In the genomic region with DNA sequence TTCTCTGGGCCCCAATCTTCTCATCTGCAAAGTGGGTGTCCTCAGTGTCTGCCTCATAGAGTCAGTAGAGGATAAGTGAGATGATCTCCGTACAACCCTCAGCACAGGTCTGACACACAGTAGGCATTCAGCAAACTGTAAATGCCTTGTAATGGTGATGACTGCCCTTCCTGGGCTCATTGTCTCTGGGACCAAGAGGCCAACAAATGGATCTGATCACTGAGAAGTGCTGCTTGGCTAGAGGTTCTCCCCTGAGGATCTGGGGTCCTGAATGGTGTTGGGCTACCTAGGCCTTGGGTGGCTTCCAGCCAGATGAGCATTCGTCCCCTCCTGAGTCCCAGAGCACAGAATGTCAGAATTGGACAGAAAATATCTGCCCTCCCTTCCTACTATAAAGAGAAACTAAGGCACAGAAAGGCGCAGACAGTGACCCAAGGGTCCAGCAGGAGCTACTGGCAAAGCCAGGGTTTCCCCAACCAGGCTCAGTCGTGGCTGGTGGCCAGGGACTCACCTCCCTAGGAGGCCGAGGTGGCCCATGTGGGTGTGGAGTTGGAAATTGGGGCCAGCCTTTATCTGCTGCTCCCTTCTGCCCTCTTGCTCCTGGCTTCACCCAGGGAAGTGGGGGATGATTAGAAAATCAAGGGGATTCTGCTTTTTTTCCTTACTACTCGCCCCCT, we compare ENCODE assay signal across 1 cellular context.
TF ChIP-seq lines count a peak whose summit lies in the region.

No MANE protein-coding gene starts in this region.

TF ChIP-seq in HCT116, 20 proteins besides CTCF, POLR2A, EP300 and RAD21:
- TF ChIP-seq SRF (IDR thresholded peaks at IDR 0.05; ENCODE audit: low read depth): no peak
- TF ChIP-seq YY1 (IDR thresholded peaks at IDR 0.05; ENCODE audit: extremely low read depth, insufficient replicate concordance, low read depth, low read length): no peak
- TF ChIP-seq SP1 (IDR thresholded peaks at IDR 0.05; ENCODE audit: low read depth): no peak
- TF ChIP-seq, protein P1, sequence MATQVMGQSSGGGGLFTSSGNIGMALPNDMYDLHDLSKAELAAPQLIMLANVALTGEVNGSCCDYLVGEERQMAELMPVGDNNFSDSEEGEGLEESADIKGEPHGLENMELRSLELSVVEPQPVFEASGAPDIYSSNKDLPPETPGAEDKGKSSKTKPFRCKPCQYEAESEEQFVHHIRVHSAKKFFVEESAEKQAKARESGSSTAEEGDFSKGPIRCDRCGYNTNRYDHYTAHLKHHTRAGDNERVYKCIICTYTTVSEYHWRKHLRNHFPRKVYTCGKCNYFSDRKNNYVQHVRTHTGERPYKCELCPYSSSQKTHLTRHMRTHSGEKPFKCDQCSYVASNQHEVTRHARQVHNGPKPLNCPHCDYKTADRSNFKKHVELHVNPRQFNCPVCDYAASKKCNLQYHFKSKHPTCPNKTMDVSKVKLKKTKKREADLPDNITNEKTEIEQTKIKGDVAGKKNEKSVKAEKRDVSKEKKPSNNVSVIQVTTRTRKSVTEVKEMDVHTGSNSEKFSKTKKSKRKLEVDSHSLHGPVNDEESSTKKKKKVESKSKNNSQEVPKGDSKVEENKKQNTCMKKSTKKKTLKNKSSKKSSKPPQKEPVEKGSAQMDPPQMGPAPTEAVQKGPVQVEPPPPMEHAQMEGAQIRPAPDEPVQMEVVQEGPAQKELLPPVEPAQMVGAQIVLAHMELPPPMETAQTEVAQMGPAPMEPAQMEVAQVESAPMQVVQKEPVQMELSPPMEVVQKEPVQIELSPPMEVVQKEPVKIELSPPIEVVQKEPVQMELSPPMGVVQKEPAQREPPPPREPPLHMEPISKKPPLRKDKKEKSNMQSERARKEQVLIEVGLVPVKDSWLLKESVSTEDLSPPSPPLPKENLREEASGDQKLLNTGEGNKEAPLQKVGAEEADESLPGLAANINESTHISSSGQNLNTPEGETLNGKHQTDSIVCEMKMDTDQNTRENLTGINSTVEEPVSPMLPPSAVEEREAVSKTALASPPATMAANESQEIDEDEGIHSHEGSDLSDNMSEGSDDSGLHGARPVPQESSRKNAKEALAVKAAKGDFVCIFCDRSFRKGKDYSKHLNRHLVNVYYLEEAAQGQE (IDR thresholded peaks at IDR 0.05; ENCODE audit: low read depth): no peak
- no peak for TF ChIP-seq ZNF274 (IDR thresholded peaks at IDR 0.05; ENCODE audit: low read depth, low read length)
- TF ChIP-seq POLR2AphosphoS5 (IDR thresholded peaks at IDR 0.05; ENCODE audit: low read depth, low read length): no peak
- TF ChIP-seq FOSL1 (IDR thresholded peaks at IDR 0.05; ENCODE audit: low read depth): no peak
- TF ChIP-seq, protein P2, sequence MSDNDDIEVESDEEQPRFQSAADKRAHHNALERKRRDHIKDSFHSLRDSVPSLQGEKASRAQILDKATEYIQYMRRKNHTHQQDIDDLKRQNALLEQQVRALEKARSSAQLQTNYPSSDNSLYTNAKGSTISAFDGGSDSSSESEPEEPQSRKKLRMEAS (IDR thresholded peaks at IDR 0.05): no peak
- TF ChIP-seq EGR1 (IDR thresholded peaks at IDR 0.05; ENCODE audit: low read depth): no peak
- TF ChIP-seq, protein P3, sequence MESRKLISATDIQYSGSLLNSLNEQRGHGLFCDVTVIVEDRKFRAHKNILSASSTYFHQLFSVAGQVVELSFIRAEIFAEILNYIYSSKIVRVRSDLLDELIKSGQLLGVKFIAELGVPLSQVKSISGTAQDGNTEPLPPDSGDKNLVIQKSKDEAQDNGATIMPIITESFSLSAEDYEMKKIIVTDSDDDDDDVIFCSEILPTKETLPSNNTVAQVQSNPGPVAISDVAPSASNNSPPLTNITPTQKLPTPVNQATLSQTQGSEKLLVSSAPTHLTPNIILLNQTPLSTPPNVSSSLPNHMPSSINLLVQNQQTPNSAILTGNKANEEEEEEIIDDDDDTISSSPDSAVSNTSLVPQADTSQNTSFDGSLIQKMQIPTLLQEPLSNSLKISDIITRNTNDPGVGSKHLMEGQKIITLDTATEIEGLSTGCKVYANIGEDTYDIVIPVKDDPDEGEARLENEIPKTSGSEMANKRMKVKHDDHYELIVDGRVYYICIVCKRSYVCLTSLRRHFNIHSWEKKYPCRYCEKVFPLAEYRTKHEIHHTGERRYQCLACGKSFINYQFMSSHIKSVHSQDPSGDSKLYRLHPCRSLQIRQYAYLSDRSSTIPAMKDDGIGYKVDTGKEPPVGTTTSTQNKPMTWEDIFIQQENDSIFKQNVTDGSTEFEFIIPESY (IDR thresholded peaks at IDR 0.05; ENCODE audit: extremely low read depth, insufficient replicate concordance, low read length): no peak
- TF ChIP-seq ELF1 (IDR thresholded peaks at IDR 0.05; ENCODE audit: borderline replicate concordance, low read depth): no peak
- TF ChIP-seq EZH2phosphoT487 (IDR thresholded peaks at IDR 0.05; ENCODE audit: borderline replicate concordance): no peak
- TF ChIP-seq, protein P4, sequence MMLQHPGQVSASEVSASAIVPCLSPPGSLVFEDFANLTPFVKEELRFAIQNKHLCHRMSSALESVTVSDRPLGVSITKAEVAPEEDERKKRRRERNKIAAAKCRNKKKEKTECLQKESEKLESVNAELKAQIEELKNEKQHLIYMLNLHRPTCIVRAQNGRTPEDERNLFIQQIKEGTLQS (IDR thresholded peaks at IDR 0.05): no peak
- TF ChIP-seq JUND (IDR thresholded peaks at IDR 0.05): no peak
- no peak for TF ChIP-seq TCF7L2 (IDR thresholded peaks at IDR 0.05; ENCODE audit: borderline replicate concordance, extremely low read depth, insufficient read depth, insufficient read length)
- no peak for TF ChIP-seq CEBPB (IDR thresholded peaks at IDR 0.05; ENCODE audit: low read depth)
- no peak for TF ChIP-seq CBX3 (IDR thresholded peaks at IDR 0.05; ENCODE audit: low read depth)
TF ChIP-seq in HCT116: peak in this region for 0.
